ENCODE assay signal across 11 cellular contexts in the genomic region with DNA sequence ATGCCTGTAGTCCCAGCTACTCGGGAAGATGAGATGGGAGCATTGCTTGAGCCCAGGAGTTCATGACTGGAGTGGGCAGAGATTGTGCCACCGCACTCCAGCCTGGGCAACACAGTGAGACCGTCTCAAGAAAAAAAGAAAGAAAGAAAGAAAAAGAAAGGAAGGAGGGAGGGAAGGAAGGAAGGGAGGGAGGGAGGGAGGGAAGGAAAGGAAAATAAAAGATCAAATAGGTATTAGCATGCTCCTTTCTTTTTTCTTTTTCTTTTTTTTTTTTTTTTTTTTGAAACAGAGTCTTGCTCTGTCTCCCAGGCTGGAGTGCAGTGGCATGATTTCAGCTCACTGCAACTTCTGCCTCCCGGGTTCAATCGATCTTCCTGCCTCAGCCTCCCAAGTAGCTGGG. TPM values are rescaled to one million over a fixed set of nuclear protein-coding genes. Genes with fewer than 3 reads are reported as not detected.
A peak's percentile ranks its signal among the peaks of the same experiment; 100 is the strongest.
DNase-seq lines count a peak whose midpoint lies in the region; ATAC-seq and TF ChIP-seq lines count a peak whose summit lies in the region.
"Not testable (repeated sequence)": the region's sequence is repeated elsewhere in the genome, so short reads cannot be mapped to it uniquely, and the experiment has no call there.
"Had no signal": no experiment of that assay in that cellular context is flagged by ENCODE, and none has a peak within 500 bp of the region (broad histone marks: within the 10 kb centered on the region; RNA-seq: fewer than 3 reads in every experiment).

No MANE protein-coding gene starts in this region.

- in situ Hi-C loops in GM23248 (cut with MboI); mammary epithelial cell (cut with MboI; ENCODE audit: low sequenced_read_pairs in 2 of 2): not testable (repeated sequence)

- TF ChIP-seq CTCF in 22Rv1 (IDR thresholded peaks at IDR 0.05); PC-9 (conservative IDR thresholded peaks at IDR 0.05); mammary epithelial cell (conservative IDR thresholded peaks at IDR 0.05 in 1 of 2, IDR thresholded peaks at IDR 0.05 in 1 of 2; ENCODE audit: extremely low read depth in 1 of 2, insufficient read depth in 1 of 2, low read depth in 1 of 2, low read length in 2 of 2): not testable (repeated sequence)

- not testable (repeated sequence) for H3K27me3 Mint-ChIP-seq in activated T-cell treated with anti-CD3 and anti-CD28 coated beads, Interleukin-2, amount 50 U/mL, for 24 hours; naive thymus-derived CD4-positive, alpha-beta T cell

- H2AFZ ChIP-seq in GM23248 = peak overlapping the region; percentile 99
- peak overlapping the region; percentile 88; the same call in 1 of the 2 replicates for H2AFZ ChIP-seq in PC-9
- H2AFZ ChIP-seq in mammary epithelial cell (ENCODE audit: low read depth, low read length) = peak overlapping the region; percentile 76

- H4K20me1 ChIP-seq in GM23248 (ENCODE audit: insufficient read depth); PC-9 (ENCODE audit: insufficient read depth); mammary epithelial cell (ENCODE audit: insufficient read depth, low read length): not testable (repeated sequence)

- H3K79me2 ChIP-seq in GM23248 (ENCODE audit: insufficient read depth) = peaks cover 34% of the 10 kb centered on the region
- peaks cover 35% of the 10 kb centered on the region for H3K79me2 ChIP-seq in PC-9 (ENCODE audit: low read depth)
- peaks cover 37% of the 10 kb centered on the region for H3K79me2 ChIP-seq in mammary epithelial cell (ENCODE audit: insufficient read depth, low read length)

- H3K27me3 ChIP-seq in GM23248 (replicated peaks; ENCODE audit: insufficient read depth); PC-9 (ENCODE audit: insufficient read depth, low read depth); mammary epithelial cell (ENCODE audit: insufficient read depth, low read length); naive thymus-derived CD4-positive, alpha-beta T cell (ENCODE audit: control insufficient read depth in 2 of 2, insufficient read depth in 2 of 2, low read length in 2 of 2): not testable (repeated sequence)

- POLR2A ChIA-PET in PC-9 (lab: Charles Lee; ENCODE audit: unreplicated experiment) = not testable (repeated sequence)
- POLR2A ChIA-PET in naive thymus-derived CD4-positive, alpha-beta T cell (lab: Charles Lee) = interaction anchor here (0.6 to 3.7 kb wide), 3 partner anchors 9 to 35 kb away, joined by 3 to 23 read pairs (median 15); partner anchors contain the start of genes FIS1, PLOD3 and ZNHIT1

- H3K27ac ChIP-seq in 22Rv1 = peak overlapping the region; percentile 88
- H3K27ac ChIP-seq in GM23248; PC-9; mammary epithelial cell (ENCODE audit: insufficient read depth, low read depth, low read length): not testable (repeated sequence)
- peak overlapping the region; percentile 87 for H3K27ac ChIP-seq in naive thymus-derived CD4-positive, alpha-beta T cell (ENCODE audit: low read depth, low read length)

- not testable (repeated sequence) for H3K27ac Mint-ChIP-seq in activated T-cell treated with anti-CD3 and anti-CD28 coated beads, Interleukin-2, amount 50 U/mL, for 24 hours
- H3K27ac Mint-ChIP-seq in naive thymus-derived CD4-positive, alpha-beta T cell = peak overlapping the region in 2 of 9 donors; percentile 90 to 96

- DNase-seq in GM23248; PC-9; activated T-cell treated with anti-CD3 and anti-CD28 coated beads, Interleukin-2, amount 50 U/mL, for 24 hours; mammary epithelial cell; naive thymus-derived CD4-positive, alpha-beta T cell: not testable (repeated sequence)

- not testable (repeated sequence) for H3F3A ChIP-seq in GM23248 (ENCODE audit: insufficient read depth); PC-9 (ENCODE audit: insufficient read depth, low read depth)

- H3K36me3 Mint-ChIP-seq in activated T-cell treated with anti-CD3 and anti-CD28 coated beads, Interleukin-2, amount 50 U/mL, for 24 hours (ENCODE audit: low read depth) = peaks cover 31% of the 10 kb centered on the region
- peaks cover 5 to 13% (median 7%) of the 10 kb centered on the region in 5 donors for H3K36me3 Mint-ChIP-seq in naive thymus-derived CD4-positive, alpha-beta T cell

- intact Hi-C loops in PC-9 (cut with micrococcal nuclease; ENCODE audit: unreplicated experiment); mammary epithelial cell (cut with micrococcal nuclease): not testable (repeated sequence)
- intact Hi-C loops in naive thymus-derived CD4-positive, alpha-beta T cell (cut with micrococcal nuclease) = loop anchor here (2.0 to 5.0 kb wide), 4 partner anchors 68 to 1336 kb away; partner anchors contain the start of genes IFT22 (in 1 of the 2) and TRIM4 (in 1 of the 2)

- H3K4me3 ChIP-seq in GM23248 (peak overlapping the region; percentile 94), PC-9 (peak overlapping the region; percentile 74; the same call in 1 of the 2 replicates)
- H3K4me3 ChIP-seq in mammary epithelial cell (replicated peaks in 1 of 3; ENCODE audit: insufficient read depth in 1 of 3, low read depth in 2 of 3, low read length in 3 of 3) = not testable (repeated sequence)
- peak overlapping the region; percentile 76 for H3K4me3 ChIP-seq in naive thymus-derived CD4-positive, alpha-beta T cell (ENCODE audit: low read length)

- not testable (repeated sequence) for H3K4me2 ChIP-seq in GM23248 (ENCODE audit: unreplicated experiment); mammary epithelial cell (ENCODE audit: insufficient read depth, low read depth, low read length)
- peak overlapping the region; percentile 80 for H3K4me2 ChIP-seq in PC-9

- H3K4me1 ChIP-seq in GM23248 (ENCODE audit: insufficient read depth) (peaks cover 15% of the 10 kb centered on the region), PC-9 (replicated peaks; ENCODE audit: insufficient read depth) (peaks cover 17% of the 10 kb centered on the region), mammary epithelial cell (ENCODE audit: insufficient read depth, low read length) (peaks cover 11% of the 10 kb centered on the region)
- H3K4me1 ChIP-seq in naive thymus-derived CD4-positive, alpha-beta T cell (ENCODE audit: control insufficient read depth in 2 of 2, insufficient read depth in 2 of 2, low read length in 2 of 2) = peaks cover 13 to 16% of the 10 kb centered on the region in 2 donors

- H3K9me2 ChIP-seq in GM23248 (ENCODE audit: insufficient read depth); PC-9 (ENCODE audit: insufficient read depth): not testable (repeated sequence)

- dilution Hi-C loops in mammary epithelial cell (cut with HindIII; ENCODE audit: low sequenced_read_pairs) = not testable (repeated sequence)

- ATAC-seq in naive thymus-derived CD4-positive, alpha-beta T cell = not testable (repeated sequence)

- H3K36me3 ChIP-seq in GM23248 (ENCODE audit: low read depth); PC-9 (ENCODE audit: low read depth); mammary epithelial cell (ENCODE audit: insufficient read depth, low read length): not testable (repeated sequence)
- H3K36me3 ChIP-seq in naive thymus-derived CD4-positive, alpha-beta T cell (ENCODE audit: control insufficient read depth in 2 of 3, insufficient read depth in 3 of 3, low read length in 3 of 3) = peaks cover 0 to 13% (median 0%) of the 10 kb centered on the region in 3 experiments

- H3K9me3 Mint-ChIP-seq in activated T-cell treated with anti-CD3 and anti-CD28 coated beads, Interleukin-2, amount 50 U/mL, for 24 hours; naive thymus-derived CD4-positive, alpha-beta T cell: not testable (repeated sequence)

- H3K9me3 ChIP-seq in GM23248 (ENCODE audit: low read depth); PC-9 (ENCODE audit: insufficient read depth, low read depth); mammary epithelial cell (replicated peaks; ENCODE audit: insufficient read depth, low read length); naive thymus-derived CD4-positive, alpha-beta T cell (ENCODE audit: control insufficient read depth in 2 of 3, low read length in 3 of 3): not testable (repeated sequence)

- peaks cover 25% of the 10 kb centered on the region for H3K4me1 Mint-ChIP-seq in activated T-cell treated with anti-CD3 and anti-CD28 coated beads, Interleukin-2, amount 50 U/mL, for 24 hours (ENCODE audit: low read depth)
- H3K4me1 Mint-ChIP-seq in naive thymus-derived CD4-positive, alpha-beta T cell = peaks cover 23 to 31% (median 29%) of the 10 kb centered on the region in 7 donors

- peak overlapping the region; percentile 97 for H3K4me3 Mint-ChIP-seq in activated T-cell treated with anti-CD3 and anti-CD28 coated beads, Interleukin-2, amount 50 U/mL, for 24 hours
- H3K4me3 Mint-ChIP-seq in naive thymus-derived CD4-positive, alpha-beta T cell = peak overlapping the region in 9 of 10 donors; percentile 11 to 100 (median 99)

- WGBS in GM23248 (ENCODE audit: low coverage in 1 of 2, low lambda C conversion rate in 2 of 2, missing lambda C conversion rate in 2 of 2), 2 experiments = 71 to 86% methylated on average over 5 of the region's 5 CpGs
- WGBS in mammary epithelial cell (ENCODE audit: low coverage, missing lambda C conversion rate) = 96% methylated on average over 4 of the region's 5 CpGs

- BruUV-seq in PC-9 (replicated peaks; lab: Mats Ljungman, UMichigan); mammary epithelial cell (replicated peaks; lab: Mats Ljungman, UMichigan): not testable (repeated sequence)

- CTCF ChIA-PET in PC-9 (lab: Charles Lee) = interaction anchor here (0.6 to 1.9 kb wide), 2 partner anchors 30 to 201 kb away, joined by 5 read pairs; no protein-coding TSS in a partner anchor
- CTCF ChIA-PET in mammary epithelial cell (lab: Charles Lee; ENCODE audit: low non-redundant PET) = not testable (repeated sequence)
- CTCF ChIA-PET in naive thymus-derived CD4-positive, alpha-beta T cell (lab: Charles Lee) = interaction anchor here (4.6 kb wide), 1 partner anchor 9 kb away, joined by 23 read pairs; the partner anchor contains the start of gene FIS1

- H3K9ac ChIP-seq in GM23248; mammary epithelial cell (ENCODE audit: insufficient read depth, low read length): not testable (repeated sequence)

RNA-seq across cellular contexts. Expression of gene FIS1, which starts 8.3 kb away (rescaled TPM):
- total RNA-seq in GM23248 (2014; rRNA removed; shearing (Covaris generic)) = 169 and 193 TPM in 2 replicates
- polyA plus RNA-seq in GM23248 (2016; fragmentation: Nextera tagmentation; extraction: Ambion mirVana) (235 and 237 TPM in 2 replicates), mammary epithelial cell (343 TPM)
- total RNA-seq in PC-9 (2021) (184 and 200 TPM in 2 replicates), mammary epithelial cell (100 to 1,000 TPM; 106 to 160 TPM)
- 81.8 TPM for polyA minus RNA-seq in mammary epithelial cell
- 100 to 1,000 TPM in 4 of 5 experiments, 10 to 100 TPM in 1; 79.8 to 121 (median 107) TPM for total RNA-seq in naive thymus-derived CD4-positive, alpha-beta T cell
- polyA plus RNA-seq in naive thymus-derived CD4-positive, alpha-beta T cell = 100 to 1,000 TPM; 234 to 253 TPM

RNA-seq across cellular contexts. Expression of gene CLDN15, which starts 15.6 kb away (rescaled TPM):
- total RNA-seq in GM23248 (2014; rRNA removed; shearing (Covaris generic)) = 2.9 and 5.0 TPM in 2 replicates
- polyA plus RNA-seq in GM23248 (2016; fragmentation: Nextera tagmentation; extraction: Ambion mirVana) (0.81 and 1.4 TPM in 2 replicates), mammary epithelial cell (2.6 TPM)
- total RNA-seq in PC-9 (2021) (16.0 and 17.2 TPM in 2 replicates), mammary epithelial cell (1 to 10 TPM; 3.0 to 6.6 TPM)
- polyA minus RNA-seq in mammary epithelial cell = not detected
- 10 to 100 TPM; 22.9 to 58.6 (median 27.4) TPM for total RNA-seq in naive thymus-derived CD4-positive, alpha-beta T cell
- polyA plus RNA-seq in naive thymus-derived CD4-positive, alpha-beta T cell = 1 to 10 TPM in 1 of 2 donors, under 1 TPM in 1; 0.51 to 3.3 TPM

RNA-seq across cellular contexts. Expression of gene ZNHIT1, which starts 35.2 kb away (rescaled TPM):
- total RNA-seq in GM23248 (2014; rRNA removed; shearing (Covaris generic)) = 98.0 and 102 TPM in 2 replicates
- polyA plus RNA-seq in GM23248 (2016; fragmentation: Nextera tagmentation; extraction: Ambion mirVana) (119 and 129 TPM in 2 replicates), mammary epithelial cell (52.5 TPM)
- total RNA-seq in PC-9 (2021) (105 and 110 TPM in 2 replicates), mammary epithelial cell (10 to 100 TPM; 61.3 to 70.2 TPM)
- 61.9 TPM for polyA minus RNA-seq in mammary epithelial cell
- total RNA-seq in naive thymus-derived CD4-positive, alpha-beta T cell = 10 to 100 TPM; 32.1 to 72.1 (median 37.6) TPM
- polyA plus RNA-seq in naive thymus-derived CD4-positive, alpha-beta T cell = 10 to 100 TPM; 39.9 to 57.3 TPM

RNA-seq across cellular contexts. Expression of gene PLOD3, which starts 35.8 kb away (rescaled TPM):
- 126 and 149 TPM in 2 replicates for total RNA-seq in GM23248 (2014; rRNA removed; shearing (Covaris generic))
- polyA plus RNA-seq in GM23248 (2016; fragmentation: Nextera tagmentation; extraction: Ambion mirVana) (189 and 190 TPM in 2 replicates), mammary epithelial cell (112 TPM)
- total RNA-seq in PC-9 (2021) (93.2 and 105 TPM in 2 replicates), mammary epithelial cell (100 to 1,000 TPM in 1 of 2 donors, 10 to 100 TPM in 1; 84.9 to 133 TPM)
- 152 TPM for polyA minus RNA-seq in mammary epithelial cell
- 10 to 100 TPM; 18.5 to 88.4 (median 44.2) TPM for total RNA-seq in naive thymus-derived CD4-positive, alpha-beta T cell
- polyA plus RNA-seq in naive thymus-derived CD4-positive, alpha-beta T cell = 10 to 100 TPM; 15.7 to 25.4 TPM

RNA-seq across cellular contexts. Expression of gene MOGAT3, which starts 52.4 kb away (rescaled TPM):
- total RNA-seq in GM23248 (2014; rRNA removed; shearing (Covaris generic)) = not detected in 2 replicates
- polyA plus RNA-seq in GM23248 (2016; fragmentation: Nextera tagmentation; extraction: Ambion mirVana) = not detected in 2 replicates
- total RNA-seq in PC-9 (2021) = not detected in 2 replicates
- total RNA-seq in mammary epithelial cell = not detected
- not detected for polyA plus RNA-seq in mammary epithelial cell
- polyA minus RNA-seq in mammary epithelial cell = not detected
- not detected for total RNA-seq in naive thymus-derived CD4-positive, alpha-beta T cell
- polyA plus RNA-seq in naive thymus-derived CD4-positive, alpha-beta T cell = not detected
- total RNA-seq: ascending aorta, gastroesophageal sphincter, lung, osteoblast had no signal
- polyA plus RNA-seq: BJ, lung had no signal
